8 cellular contexts compared by ENCODE assay signal in the genomic region with DNA sequence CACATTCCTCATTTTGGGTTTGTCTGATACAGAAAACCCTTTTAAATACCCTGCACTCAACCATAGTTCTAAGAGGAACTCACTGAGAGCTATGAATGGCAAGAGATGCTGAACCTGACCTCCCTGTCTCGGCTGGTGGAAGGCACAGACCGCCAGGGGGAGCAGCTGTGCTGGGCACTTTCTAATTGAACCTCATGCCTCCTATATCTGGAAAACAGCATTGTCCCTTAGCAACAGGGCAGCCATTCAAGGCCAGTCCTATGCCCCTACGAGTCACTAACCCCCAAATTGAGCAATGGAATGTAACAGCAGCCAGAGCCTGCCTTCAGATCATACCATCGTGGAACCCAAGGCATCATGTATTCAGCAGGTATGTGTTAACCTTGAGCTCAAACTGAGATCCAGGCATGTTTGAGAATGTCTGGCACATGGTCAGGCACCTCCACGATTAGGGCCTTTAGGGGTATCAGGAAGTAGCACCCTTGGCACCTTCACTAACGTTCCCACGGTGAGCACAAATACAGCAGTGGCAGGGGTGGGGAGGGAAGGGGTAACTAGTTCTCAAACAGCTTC. TPM values are rescaled to one million over a fixed set of nuclear protein-coding genes. Genes with fewer than 3 reads are reported as not detected.
DNase-seq lines count a peak whose midpoint lies in the region; ATAC-seq, FAIRE-seq and TF ChIP-seq lines count a peak whose summit lies in the region.

No MANE protein-coding gene starts in this region.

- H3K9me2 ChIP-seq in OCI-LY1 (ENCODE audit: low read depth, low read length) = no peaks in the 10 kb centered on the region

- TF ChIP-seq CTCF in AG04449 (IDR thresholded peaks at IDR 0.05; ENCODE audit: insufficient read depth, low read length, missing control alignments) (peak; percentile 72), OCI-LY1 (IDR thresholded peaks at IDR 0.05; ENCODE audit: low read length) (peak; percentile 79), fibroblast of mammary gland (conservative IDR thresholded peaks at IDR 0.05; ENCODE audit: control insufficient read depth, insufficient read depth, low read depth, low read length) (peak; percentile 79), osteoblast (IDR thresholded peaks at IDR 0.05; ENCODE audit: extremely low read depth, low read depth, low read length) (peak; percentile 89)

- H3K4me3 ChIP-seq in AG04449 (ENCODE audit: low read depth, low read length) (no peak overlapping the region), OCI-LY1 (ENCODE audit: low read depth, low read length, poor library complexity, severe bottlenecking) (no peak overlapping the region), fibroblast of mammary gland (ENCODE audit: control insufficient read depth, low read depth, low read length) (no peak overlapping the region), osteoblast (ENCODE audit: insufficient read depth, low read length) (no peak overlapping the region)

- H3K27ac ChIP-seq in OCI-LY1 (ENCODE audit: low read depth, low read length, poor library complexity, severe bottlenecking) (no peak overlapping the region), osteoblast (ENCODE audit: low read depth, low read length) (no peak overlapping the region)

- H3K4me2 ChIP-seq in OCI-LY1 (ENCODE audit: low read length) (no peak overlapping the region), osteoblast (ENCODE audit: insufficient read depth, low read length) (no peak overlapping the region)

- ATAC-seq in GM18508 (IDR thresholded peaks at IDR 0.05; ENCODE audit: insufficient read depth, unreplicated experiment) = peak; percentile 51

- H3K9me3 ChIP-seq in OCI-LY1 (ENCODE audit: low read length) = no peaks in the 10 kb centered on the region
- no peaks in the 10 kb centered on the region for H3K9me3 ChIP-seq in osteoblast (ENCODE audit: low read depth, low read length)

- POLR2A ChIA-PET in AG04449 (lab: Yijun Ruan, JAX) = interaction anchor here (0.6 kb wide), 1 partner anchor 57 kb away, joined by 3 read pairs; no protein-coding TSS in a partner anchor

- no peaks in the 10 kb centered on the region for H3K27me3 ChIP-seq in OCI-LY1 (ENCODE audit: insufficient read depth, low read length)
- no peaks in the 10 kb centered on the region for H3K27me3 ChIP-seq in osteoblast (ENCODE audit: insufficient read depth, low read length)

- no peaks in the 10 kb centered on the region for H3F3A ChIP-seq in OCI-LY1 (ENCODE audit: insufficient read depth, low read length)

- H3K79me2 ChIP-seq in OCI-LY1 (ENCODE audit: insufficient read depth, low read length) = no peaks in the 10 kb centered on the region
- H3K79me2 ChIP-seq in osteoblast (ENCODE audit: insufficient read depth, low read length) = peaks cover 2% of the 10 kb centered on the region

- H2AFZ ChIP-seq in OCI-LY1 (ENCODE audit: low read length) (no peak overlapping the region), osteoblast (ENCODE audit: low read length) (no peak overlapping the region)

- H3K4me1 ChIP-seq in OCI-LY1 (ENCODE audit: insufficient read depth, low read length, severe bottlenecking) = peaks cover 13% of the 10 kb centered on the region
- no peaks in the 10 kb centered on the region for H3K4me1 ChIP-seq in osteoblast (ENCODE audit: insufficient read depth, low read length)

- H4K20me1 ChIP-seq in OCI-LY1 (ENCODE audit: insufficient read depth, low read length) (no peaks in the 10 kb centered on the region), osteoblast (ENCODE audit: insufficient read depth, low read length) (no peaks in the 10 kb centered on the region)

- no peak overlapping the region for H3K9ac ChIP-seq in OCI-LY1 (ENCODE audit: low read length)

- DNase-seq in AG04449 (ENCODE audit: low read depth, low spot score) (no peak), HT1080 (ENCODE audit: low read depth) (peak; percentile 51), activated T-cell treated with anti-CD3 and anti-CD28 coated beads for 48 hours (ENCODE audit: low read depth) (peak; percentile 31), fibroblast of mammary gland (ENCODE audit: low read depth) (peak; percentile 52), osteoblast (ENCODE audit: insufficient read length, low spot score, missing footprints) (peak; percentile 88), urothelium cell line (ENCODE audit: low spot score) (peak; percentile 44)

- CTCF ChIA-PET in AG04449 (lab: Yijun Ruan, JAX) = interaction anchor here (0.8 to 2.9 kb wide), 14 partner anchors 9 to 695 kb away, joined by 3 to 23 read pairs (median 4); partner anchors contain the start of gene CCNB3

- peak; percentile 27 for FAIRE-seq in urothelium cell line (lab: Jason Lieb, UNC)

- H3K36me3 ChIP-seq in OCI-LY1 (ENCODE audit: insufficient read depth, low read length) (no peaks in the 10 kb centered on the region), osteoblast (ENCODE audit: insufficient read depth, low read length) (no peaks in the 10 kb centered on the region)

RNA-seq across cellular contexts. Expression of gene USP27X, which starts 5.1 kb away (rescaled TPM):
- total RNA-seq in HT1080 (2014; rRNA removed; shearing (Covaris generic)) = 1.4 and 1.9 TPM in 2 replicates
- 1.6 and 1.9 TPM in 2 replicates for polyA plus RNA-seq in HT1080 (2015; cell fraction: cytosol; rRNA removed)
- 1.2 and 1.3 TPM in 2 replicates for polyA plus RNA-seq in HT1080 (2015; cell fraction: nucleus; rRNA removed)
- total RNA-seq in osteoblast = 3.6 and 4.1 TPM in 2 replicates

RNA-seq across cellular contexts. Expression of gene CLCN5, which starts 38.0 kb away (rescaled TPM):
- total RNA-seq in HT1080 (2014; rRNA removed; shearing (Covaris generic)) = 2.9 and 3.0 TPM in 2 replicates
- 1.2 and 1.9 TPM in 2 replicates for polyA plus RNA-seq in HT1080 (2015; cell fraction: cytosol; rRNA removed)
- polyA plus RNA-seq in HT1080 (2015; cell fraction: nucleus; rRNA removed) = 3.5 and 3.6 TPM in 2 replicates
- 13.0 and 13.8 TPM in 2 replicates for total RNA-seq in osteoblast

RNA-seq across cellular contexts. Expression of gene PAGE4, which starts 55.3 kb away (rescaled TPM):
- total RNA-seq in HT1080 (2014; rRNA removed; shearing (Covaris generic)) = not detected in 2 replicates
- polyA plus RNA-seq in HT1080 (2015; cell fraction: cytosol; rRNA removed) = not detected in 2 replicates
- not detected in 2 replicates for polyA plus RNA-seq in HT1080 (2015; cell fraction: nucleus; rRNA removed)
- total RNA-seq in osteoblast = not detected in 2 replicates
